2 cellular contexts compared by ENCODE assay signal in the genomic region with DNA sequence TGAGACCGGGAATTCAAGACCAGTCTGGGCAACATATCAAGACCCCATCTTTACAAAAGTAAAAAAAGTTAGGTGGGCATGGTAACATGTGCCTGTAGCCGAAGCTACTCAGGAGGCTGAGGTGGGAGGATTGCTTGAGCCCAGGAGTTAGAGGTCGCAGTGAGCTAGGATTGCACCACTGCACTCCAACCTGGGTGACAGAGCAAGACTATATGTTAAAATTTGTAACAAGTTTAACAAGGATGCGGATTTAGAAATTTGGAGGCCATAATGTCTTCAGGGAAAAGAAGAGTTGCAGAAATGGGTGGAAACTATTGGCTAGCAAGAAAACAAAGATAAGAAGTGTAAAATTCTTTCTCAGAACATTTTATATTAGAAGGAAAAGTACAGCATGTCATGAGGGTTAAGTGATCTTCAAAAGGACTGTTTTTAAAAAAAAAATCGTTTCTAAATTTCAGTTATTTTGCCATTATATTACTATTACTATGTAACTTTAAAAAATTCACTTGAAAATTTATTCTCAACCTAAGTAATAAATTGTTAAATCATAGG.
TF ChIP-seq lines count a peak whose summit lies in the region.

No MANE protein-coding gene starts in this region.

TF ChIP-seq in A549, 52 proteins besides CTCF, POLR2A, EP300 and RAD21:
- TF ChIP-seq RCOR1 (IDR thresholded peaks at IDR 0.05; ENCODE audit: low read depth, low read length) (no peak), FOSL2 (IDR thresholded peaks at IDR 0.05) (no peak), FOSL2 (CRISPR knock-in tag; IDR thresholded peaks at IDR 0.05) (no peak), EHMT2 (IDR thresholded peaks at IDR 0.05; ENCODE audit: low read depth) (no peak), EHF (CRISPR knock-in tag; IDR thresholded peaks at IDR 0.05) (no peak), GATA3 (IDR thresholded peaks at IDR 0.05; ENCODE audit: borderline replicate concordance) (no peak), PHF8 (IDR thresholded peaks at IDR 0.05; ENCODE audit: borderline replicate concordance, low read depth) (no peak), RARB (CRISPR knock-in tag; IDR thresholded peaks at IDR 0.05) (no peak), FOSB (CRISPR knock-in tag; IDR thresholded peaks at IDR 0.05) (no peak), MAZ (IDR thresholded peaks at IDR 0.05; ENCODE audit: borderline replicate concordance, low read depth, low read length) (no peak)
- TF ChIP-seq, protein P1, sequence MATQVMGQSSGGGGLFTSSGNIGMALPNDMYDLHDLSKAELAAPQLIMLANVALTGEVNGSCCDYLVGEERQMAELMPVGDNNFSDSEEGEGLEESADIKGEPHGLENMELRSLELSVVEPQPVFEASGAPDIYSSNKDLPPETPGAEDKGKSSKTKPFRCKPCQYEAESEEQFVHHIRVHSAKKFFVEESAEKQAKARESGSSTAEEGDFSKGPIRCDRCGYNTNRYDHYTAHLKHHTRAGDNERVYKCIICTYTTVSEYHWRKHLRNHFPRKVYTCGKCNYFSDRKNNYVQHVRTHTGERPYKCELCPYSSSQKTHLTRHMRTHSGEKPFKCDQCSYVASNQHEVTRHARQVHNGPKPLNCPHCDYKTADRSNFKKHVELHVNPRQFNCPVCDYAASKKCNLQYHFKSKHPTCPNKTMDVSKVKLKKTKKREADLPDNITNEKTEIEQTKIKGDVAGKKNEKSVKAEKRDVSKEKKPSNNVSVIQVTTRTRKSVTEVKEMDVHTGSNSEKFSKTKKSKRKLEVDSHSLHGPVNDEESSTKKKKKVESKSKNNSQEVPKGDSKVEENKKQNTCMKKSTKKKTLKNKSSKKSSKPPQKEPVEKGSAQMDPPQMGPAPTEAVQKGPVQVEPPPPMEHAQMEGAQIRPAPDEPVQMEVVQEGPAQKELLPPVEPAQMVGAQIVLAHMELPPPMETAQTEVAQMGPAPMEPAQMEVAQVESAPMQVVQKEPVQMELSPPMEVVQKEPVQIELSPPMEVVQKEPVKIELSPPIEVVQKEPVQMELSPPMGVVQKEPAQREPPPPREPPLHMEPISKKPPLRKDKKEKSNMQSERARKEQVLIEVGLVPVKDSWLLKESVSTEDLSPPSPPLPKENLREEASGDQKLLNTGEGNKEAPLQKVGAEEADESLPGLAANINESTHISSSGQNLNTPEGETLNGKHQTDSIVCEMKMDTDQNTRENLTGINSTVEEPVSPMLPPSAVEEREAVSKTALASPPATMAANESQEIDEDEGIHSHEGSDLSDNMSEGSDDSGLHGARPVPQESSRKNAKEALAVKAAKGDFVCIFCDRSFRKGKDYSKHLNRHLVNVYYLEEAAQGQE (IDR thresholded peaks at IDR 0.05): no peak
- TF ChIP-seq, protein P2, sequence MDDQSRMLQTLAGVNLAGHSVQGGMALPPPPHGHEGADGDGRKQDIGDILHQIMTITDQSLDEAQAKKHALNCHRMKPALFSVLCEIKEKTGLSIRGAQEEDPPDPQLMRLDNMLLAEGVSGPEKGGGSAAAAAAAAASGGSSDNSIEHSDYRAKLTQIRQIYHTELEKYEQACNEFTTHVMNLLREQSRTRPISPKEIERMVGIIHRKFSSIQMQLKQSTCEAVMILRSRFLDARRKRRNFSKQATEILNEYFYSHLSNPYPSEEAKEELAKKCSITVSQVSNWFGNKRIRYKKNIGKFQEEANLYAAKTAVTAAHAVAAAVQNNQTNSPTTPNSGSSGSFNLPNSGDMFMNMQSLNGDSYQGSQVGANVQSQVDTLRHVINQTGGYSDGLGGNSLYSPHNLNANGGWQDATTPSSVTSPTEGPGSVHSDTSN (IDR thresholded peaks at IDR 0.05): no peak
- TF ChIP-seq, protein P3, sequence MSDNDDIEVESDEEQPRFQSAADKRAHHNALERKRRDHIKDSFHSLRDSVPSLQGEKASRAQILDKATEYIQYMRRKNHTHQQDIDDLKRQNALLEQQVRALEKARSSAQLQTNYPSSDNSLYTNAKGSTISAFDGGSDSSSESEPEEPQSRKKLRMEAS (IDR thresholded peaks at IDR 0.05): no peak
- TF ChIP-seq, protein P4, sequence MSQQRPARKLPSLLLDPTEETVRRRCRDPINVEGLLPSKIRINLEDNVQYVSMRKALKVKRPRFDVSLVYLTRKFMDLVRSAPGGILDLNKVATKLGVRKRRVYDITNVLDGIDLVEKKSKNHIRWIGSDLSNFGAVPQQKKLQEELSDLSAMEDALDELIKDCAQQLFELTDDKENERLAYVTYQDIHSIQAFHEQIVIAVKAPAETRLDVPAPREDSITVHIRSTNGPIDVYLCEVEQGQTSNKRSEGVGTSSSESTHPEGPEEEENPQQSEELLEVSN (IDR thresholded peaks at IDR 0.05; ENCODE audit: borderline replicate concordance, low read depth): no peak
- TF ChIP-seq, protein P5, sequence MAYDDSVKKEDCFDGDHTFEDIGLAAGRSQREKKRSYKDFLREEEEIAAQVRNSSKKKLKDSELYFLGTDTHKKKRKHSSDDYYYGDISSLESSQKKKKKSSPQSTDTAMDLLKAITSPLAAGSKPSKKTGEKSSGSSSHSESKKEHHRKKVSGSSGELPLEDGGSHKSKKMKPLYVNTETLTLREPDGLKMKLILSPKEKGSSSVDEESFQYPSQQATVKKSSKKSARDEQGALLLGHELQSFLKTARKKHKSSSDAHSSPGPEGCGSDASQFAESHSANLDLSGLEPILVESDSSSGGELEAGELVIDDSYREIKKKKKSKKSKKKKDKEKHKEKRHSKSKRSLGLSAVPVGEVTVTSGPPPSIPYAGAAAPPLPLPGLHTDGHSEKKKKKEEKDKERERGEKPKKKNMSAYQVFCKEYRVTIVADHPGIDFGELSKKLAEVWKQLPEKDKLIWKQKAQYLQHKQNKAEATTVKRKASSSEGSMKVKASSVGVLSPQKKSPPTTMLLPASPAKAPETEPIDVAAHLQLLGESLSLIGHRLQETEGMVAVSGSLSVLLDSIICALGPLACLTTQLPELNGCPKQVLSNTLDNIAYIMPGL (CRISPR knock-in tag; IDR thresholded peaks at IDR 0.05; ENCODE audit: borderline replicate concordance): no peak
- TF ChIP-seq, protein P6, sequence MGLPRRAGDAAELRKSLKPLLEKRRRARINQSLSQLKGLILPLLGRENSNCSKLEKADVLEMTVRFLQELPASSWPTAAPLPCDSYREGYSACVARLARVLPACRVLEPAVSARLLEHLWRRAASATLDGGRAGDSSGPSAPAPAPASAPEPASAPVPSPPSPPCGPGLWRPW (IDR thresholded peaks at IDR 0.05): no peak

TF ChIP-seq in HCT116, 20 proteins besides CTCF, POLR2A, EP300 and RAD21:
- no peak for TF ChIP-seq CBX3 (IDR thresholded peaks at IDR 0.05; ENCODE audit: low read depth)
- no peak for TF ChIP-seq SIN3A (IDR thresholded peaks at IDR 0.05; ENCODE audit: low read depth)
- TF ChIP-seq ELF1 (IDR thresholded peaks at IDR 0.05; ENCODE audit: borderline replicate concordance, low read depth): no peak
- TF ChIP-seq CEBPB (IDR thresholded peaks at IDR 0.05; ENCODE audit: low read depth): no peak
- no peak for TF ChIP-seq EZH2phosphoT487 (IDR thresholded peaks at IDR 0.05; ENCODE audit: borderline replicate concordance)
- TF ChIP-seq, protein P3 (IDR thresholded peaks at IDR 0.05): no peak
- no peak for TF ChIP-seq SRF (IDR thresholded peaks at IDR 0.05; ENCODE audit: low read depth)
- TF ChIP-seq SP1 (IDR thresholded peaks at IDR 0.05; ENCODE audit: low read depth): no peak
- TF ChIP-seq POLR2AphosphoS5 (IDR thresholded peaks at IDR 0.05; ENCODE audit: low read depth, low read length): no peak
- TF ChIP-seq YY1 (IDR thresholded peaks at IDR 0.05; ENCODE audit: extremely low read depth, insufficient replicate concordance, low read depth, low read length): no peak
- TF ChIP-seq EGR1 (IDR thresholded peaks at IDR 0.05; ENCODE audit: low read depth): no peak
- TF ChIP-seq ZNF274 (IDR thresholded peaks at IDR 0.05; ENCODE audit: low read depth, low read length): no peak
- TF ChIP-seq JUND (IDR thresholded peaks at IDR 0.05): no peak
- TF ChIP-seq, protein P1 (IDR thresholded peaks at IDR 0.05; ENCODE audit: low read depth): no peak
- TF ChIP-seq FOSL1 (IDR thresholded peaks at IDR 0.05; ENCODE audit: low read depth): no peak
- TF ChIP-seq, protein P7, sequence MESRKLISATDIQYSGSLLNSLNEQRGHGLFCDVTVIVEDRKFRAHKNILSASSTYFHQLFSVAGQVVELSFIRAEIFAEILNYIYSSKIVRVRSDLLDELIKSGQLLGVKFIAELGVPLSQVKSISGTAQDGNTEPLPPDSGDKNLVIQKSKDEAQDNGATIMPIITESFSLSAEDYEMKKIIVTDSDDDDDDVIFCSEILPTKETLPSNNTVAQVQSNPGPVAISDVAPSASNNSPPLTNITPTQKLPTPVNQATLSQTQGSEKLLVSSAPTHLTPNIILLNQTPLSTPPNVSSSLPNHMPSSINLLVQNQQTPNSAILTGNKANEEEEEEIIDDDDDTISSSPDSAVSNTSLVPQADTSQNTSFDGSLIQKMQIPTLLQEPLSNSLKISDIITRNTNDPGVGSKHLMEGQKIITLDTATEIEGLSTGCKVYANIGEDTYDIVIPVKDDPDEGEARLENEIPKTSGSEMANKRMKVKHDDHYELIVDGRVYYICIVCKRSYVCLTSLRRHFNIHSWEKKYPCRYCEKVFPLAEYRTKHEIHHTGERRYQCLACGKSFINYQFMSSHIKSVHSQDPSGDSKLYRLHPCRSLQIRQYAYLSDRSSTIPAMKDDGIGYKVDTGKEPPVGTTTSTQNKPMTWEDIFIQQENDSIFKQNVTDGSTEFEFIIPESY (IDR thresholded peaks at IDR 0.05; ENCODE audit: extremely low read depth, insufficient replicate concordance, low read length): no peak
- no peak for TF ChIP-seq TCF7L2 (IDR thresholded peaks at IDR 0.05; ENCODE audit: borderline replicate concordance, extremely low read depth, insufficient read depth, insufficient read length)
- no peak for TF ChIP-seq EZH2 (IDR thresholded peaks at IDR 0.05)
